Comparison of ENCODE assay signal across 1 cellular context in the genomic region with DNA sequence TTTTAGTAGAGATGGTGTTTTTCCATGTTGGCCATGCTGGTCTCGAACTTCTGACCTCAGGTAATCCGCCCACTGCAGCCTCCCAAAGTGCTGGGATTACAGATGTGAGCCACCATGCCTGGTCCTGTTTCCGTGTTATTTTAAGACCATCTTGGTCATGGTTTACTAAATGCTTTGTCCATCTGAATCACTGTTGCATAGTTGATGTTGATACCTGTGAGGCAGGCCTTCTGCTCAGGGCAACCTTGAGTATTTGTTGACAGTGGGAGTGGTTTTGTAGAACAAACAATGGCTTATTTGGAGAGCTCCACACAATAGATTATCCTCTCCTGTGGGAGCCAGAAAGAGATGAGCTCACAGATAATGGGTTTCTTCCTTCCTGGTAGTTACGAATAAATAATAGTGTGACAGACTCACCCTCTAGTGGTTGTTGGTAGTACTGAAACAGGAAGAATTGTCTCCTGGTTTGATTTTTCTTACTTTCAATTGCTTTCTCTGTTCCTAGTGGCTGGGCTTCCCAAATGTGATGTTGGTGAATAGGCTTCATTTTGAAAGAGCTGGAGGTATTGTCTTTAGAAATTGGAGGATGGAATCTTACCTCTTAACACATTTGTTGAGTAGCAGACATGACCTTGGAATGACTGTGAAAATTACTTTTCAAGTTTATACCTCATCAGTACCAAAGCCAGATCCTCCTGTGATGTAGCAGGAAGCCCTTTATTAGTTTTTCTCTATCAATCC.
TF ChIP-seq lines count a peak whose summit lies in the region.

No MANE protein-coding gene starts in this region.

TF ChIP-seq in endothelial cell of umbilical vein, 7 proteins besides CTCF, POLR2A, EP300 and RAD21:
- peak; percentile 21 for TF ChIP-seq JUN (IDR thresholded peaks at IDR 0.05; ENCODE audit: borderline replicate concordance, insufficient read depth, insufficient read length, low read depth)
- no peak for TF ChIP-seq EZH2 (IDR thresholded peaks at IDR 0.05; ENCODE audit: borderline replicate concordance, low read depth, low read length, severe bottlenecking)
- peak; percentile 85 for TF ChIP-seq GATA2 (IDR thresholded peaks at IDR 0.05; ENCODE audit: insufficient read depth, insufficient read length, low read depth, low read length)
- TF ChIP-seq, protein P1, sequence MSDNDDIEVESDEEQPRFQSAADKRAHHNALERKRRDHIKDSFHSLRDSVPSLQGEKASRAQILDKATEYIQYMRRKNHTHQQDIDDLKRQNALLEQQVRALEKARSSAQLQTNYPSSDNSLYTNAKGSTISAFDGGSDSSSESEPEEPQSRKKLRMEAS (IDR thresholded peaks at IDR 0.05; ENCODE audit: insufficient read depth, insufficient read length): no peak
- no peak for TF ChIP-seq FOS (IDR thresholded peaks at IDR 0.05; ENCODE audit: borderline replicate concordance, insufficient read depth, low read length)
